In the genomic region with DNA sequence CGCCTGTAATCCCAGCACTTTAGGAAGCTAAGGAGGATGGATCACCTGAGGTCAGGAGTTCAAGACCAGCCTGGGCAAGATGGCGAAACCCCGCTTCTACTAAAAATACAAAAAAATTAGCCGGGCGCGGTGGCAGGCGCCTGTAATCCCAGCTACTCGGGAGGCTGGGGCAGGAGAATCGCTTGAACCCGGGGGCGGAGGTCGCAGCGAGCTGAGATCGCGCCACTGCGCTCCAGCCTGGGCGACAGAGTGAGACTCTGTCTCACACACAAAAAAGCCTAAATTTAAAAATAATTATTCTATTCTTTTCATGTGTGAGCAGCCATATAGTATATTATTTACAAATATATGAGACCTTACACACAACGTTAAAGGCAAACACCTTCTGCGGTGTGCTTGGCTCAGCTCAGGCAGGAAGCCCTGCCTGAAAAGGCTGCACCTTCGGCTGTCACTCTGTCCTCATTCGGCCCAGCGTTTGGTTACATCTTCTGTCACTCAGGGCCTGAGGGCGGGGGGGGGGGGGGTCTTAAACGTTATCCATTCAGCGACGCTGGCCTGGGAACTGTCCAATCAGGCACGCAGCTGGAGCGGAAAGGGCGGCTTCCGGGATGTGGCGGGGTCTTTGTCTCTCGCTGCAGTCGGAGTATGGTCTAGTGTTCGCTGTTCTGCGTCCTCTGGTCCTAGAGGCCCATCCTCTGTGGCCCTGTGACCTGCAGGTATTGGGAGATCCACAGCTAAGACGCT, we compare ENCODE assay signal across 9 cellular contexts. TPM values are rescaled to one million over a fixed set of nuclear protein-coding genes. Genes with fewer than 3 reads are reported as not detected.
A peak's percentile ranks its signal among the peaks of the same experiment; 100 is the strongest.
DNase-seq lines count a peak whose midpoint lies in the region; ATAC-seq and TF ChIP-seq lines count a peak whose summit lies in the region.
"Not testable (repeated sequence)": the region's sequence is repeated elsewhere in the genome, so short reads cannot be mapped to it uniquely, and the experiment has no call there.
"Had no signal": no experiment of that assay in that cellular context is flagged by ENCODE, and none has a peak within 500 bp of the region (broad histone marks: within the 10 kb centered on the region; RNA-seq: fewer than 3 reads in every experiment).

Gene ZNF492, plus strand, starts transcription at position 619 of the 744 bp plus-strand sequence. CDS start 19,076 bp downstream, outside the sequence.

- peak within 1 kb of the TSS; percentile 61 for H3K4me3 ChIP-seq in astrocyte of the spinal cord (ENCODE audit: low read depth, low read length)

- ATAC-seq in GM21360 (IDR thresholded peaks at IDR 0.05; ENCODE audit: unreplicated experiment) = peak; percentile 87
- peak; percentile 97 for ATAC-seq in Right ventricle myocardium inferior

- not testable (repeated sequence) for H3K36me3 Mint-ChIP-seq in activated CD4-positive, alpha-beta memory T cell treated with anti-CD3 and anti-CD28 coated beads for 36 hours

- H3K9me3 Mint-ChIP-seq in activated CD4-positive, alpha-beta memory T cell treated with anti-CD3 and anti-CD28 coated beads for 36 hours = not testable (repeated sequence)

- intact Hi-C loops in activated CD4-positive, alpha-beta memory T cell treated with anti-CD3 and anti-CD28 coated beads for 36 hours (cut with micrococcal nuclease); Right ventricle myocardium inferior (cut with DNase I): not testable (repeated sequence)

- not testable (repeated sequence) for H3K4me1 Mint-ChIP-seq in activated CD4-positive, alpha-beta memory T cell treated with anti-CD3 and anti-CD28 coated beads for 36 hours (ENCODE audit: low read depth)

- DNase-seq in Ammon's horn (ENCODE audit: low spot score) = peak; percentile 93
- DNase-seq in NCI-H510A (lab: John Stamatoyannopoulos, UW) = peak; percentile 59
- peak; percentile 87 for DNase-seq in activated CD4-positive, alpha-beta memory T cell treated with anti-CD3 and anti-CD28 coated beads for 36 hours
- DNase-seq in astrocyte of the spinal cord (ENCODE audit: low read depth, low spot score) = peak; percentile 91
- DNase-seq in Right ventricle myocardium inferior (ENCODE audit: missing footprints) = peak; percentile 93
- peak; percentile 74 for DNase-seq in occipital lobe (lab: John Stamatoyannopoulos, UW)
- DNase-seq in stimulated activated CD8-positive, alpha-beta memory T cell treated with anti-CD3 and anti-CD28 coated beads, Interleukin-15, amount 100 ng/mL, for 24 hours (ENCODE audit: low read depth) = peak; percentile 44

- in situ Hi-C loops in astrocyte of the spinal cord (cut with HindIII; ENCODE audit: low sequenced_read_pairs) = not testable (repeated sequence)

- not testable (repeated sequence) for TF ChIP-seq CTCF in astrocyte of the spinal cord (IDR thresholded peaks at IDR 0.05; ENCODE audit: low read depth, low read length)

- POLR2A ChIA-PET in activated CD4-positive, alpha-beta memory T cell treated with anti-CD3 and anti-CD28 coated beads for 36 hours (lab: Charles Lee) = not testable (repeated sequence)

- not testable (repeated sequence) for H3K27me3 Mint-ChIP-seq in activated CD4-positive, alpha-beta memory T cell treated with anti-CD3 and anti-CD28 coated beads for 36 hours

- CTCF ChIA-PET in activated CD4-positive, alpha-beta memory T cell treated with anti-CD3 and anti-CD28 coated beads for 36 hours (lab: Charles Lee) = not testable (repeated sequence)

- H3K27ac Mint-ChIP-seq in activated CD4-positive, alpha-beta memory T cell treated with anti-CD3 and anti-CD28 coated beads for 36 hours = peak within 1 kb of the TSS; percentile 74

- peak within 1 kb of the TSS; percentile 87 for H3K4me3 Mint-ChIP-seq in activated CD4-positive, alpha-beta memory T cell treated with anti-CD3 and anti-CD28 coated beads for 36 hours

RNA-seq across cellular contexts. Expression of gene ZNF492, which starts in this region (rescaled TPM):
- total RNA-seq in activated CD4-positive, alpha-beta memory T cell treated with anti-CD3 and anti-CD28 coated beads for 36 hours = 1 to 10 TPM; 1.6 to 1.9 TPM
- total RNA-seq in Right ventricle myocardium inferior (0.16 TPM), occipital lobe (4.4 TPM)
- total RNA-seq: chondrocyte had no signal

Comparison
In these comparisons a context has a peak if more than half of its experiments do, and no peak if none do; other contexts are left out.
1. Peak in every context shown above with its lines: DNase-seq, ATAC-seq and H3K4me3 ChIP-seq.
2. Peak in DNase-seq and ATAC-seq in Right ventricle myocardium inferior; RNA of the gene not detected or under 1 TPM.